In genomic region chr7:97731736-97732370, GRCh38 we compare ENCODE assay signal across 12 cellular contexts. TPM values are rescaled to one million over a fixed set of nuclear protein-coding genes. Genes with fewer than 3 reads are reported as not detected.
DNase-seq lines count a peak whose midpoint lies in the region; ATAC-seq and TF ChIP-seq lines count a peak whose summit lies in the region.
"Had no signal": no experiment of that assay in that cellular context is flagged by ENCODE, and none has a peak within 500 bp of the region (broad histone marks: within the 10 kb centered on the region; RNA-seq: fewer than 3 reads in every experiment).

Gene TAC1, plus strand, starts transcription at chr7:97732086. Its CDS starts 527 bp downstream, at chr7:97732613.

- H3K27ac Mint-ChIP-seq in T-cell: no peak within 1 kb of the TSS

- H3K4me1 ChIP-seq in osteoblast (ENCODE audit: insufficient read depth, low read length): no peaks in the 10 kb centered on the region

- CTCF ChIA-PET in T-cell (lab: Charles Lee): no interaction called here

- peaks cover 16 to 26% (median 17%) of the 10 kb centered on the region in 3 donors for H3K4me1 Mint-ChIP-seq in T-cell

- H3K4me2 ChIP-seq in osteoblast (ENCODE audit: insufficient read depth, low read length): peak within 1 kb of the TSS; percentile 53

- no peak within 1 kb of the TSS for H3K27ac ChIP-seq in osteoblast (ENCODE audit: low read depth, low read length)

- no peaks in the 10 kb centered on the region for H3K36me3 Mint-ChIP-seq in T-cell

- H3K4me3 Mint-ChIP-seq in T-cell: peak within 1 kb of the TSS in 2 of 3 donors; percentile 31 to 46

- H3K79me2 ChIP-seq in osteoblast (ENCODE audit: insufficient read depth, low read length): no peaks in the 10 kb centered on the region

- H2AFZ ChIP-seq in osteoblast (ENCODE audit: low read length): peak within 1 kb of the TSS; percentile 1

- no peaks in the 10 kb centered on the region for H3K9me3 ChIP-seq in osteoblast (ENCODE audit: low read depth, low read length)

- DNase-seq in COLO829 (ENCODE audit: low spot score) (peak; percentile 24), T-cell (no peak), fibroblast of the aortic adventitia (ENCODE audit: low read depth) (peak; percentile 33), osteoblast (ENCODE audit: insufficient read length, low spot score, missing footprints) (peak; percentile 82), C1 segment of cervical spinal cord (lab: John Stamatoyannopoulos, UW) (no peak), T1000 (lab: John Stamatoyannopoulos, UW) (no peak)
- DNase-seq: activated naive CD4-positive, alpha-beta T cell; GOT3; SIG-M5 had no signal

- H3K27me3 Mint-ChIP-seq in T-cell: peaks cover 57% of the 10 kb centered on the region in 2 donors

- H3K4me3 ChIP-seq in fibroblast of the aortic adventitia (ENCODE audit: low read depth, low read length) (peak within 1 kb of the TSS; percentile 49), osteoblast (ENCODE audit: insufficient read depth, low read length) (peak within 1 kb of the TSS; percentile 6)

- no peak for TF ChIP-seq CTCF in fibroblast of the aortic adventitia (IDR thresholded peaks at IDR 0.05; ENCODE audit: insufficient read depth, low read length)
- no peak for TF ChIP-seq CTCF in osteoblast (IDR thresholded peaks at IDR 0.05; ENCODE audit: extremely low read depth, low read depth, low read length)

- H3K27me3 ChIP-seq in osteoblast (ENCODE audit: insufficient read depth, low read length): peaks cover 29% of the 10 kb centered on the region

- ATAC-seq in T-cell (replicated peaks in 1 of 4) (peak in 1 of 4 experiments; percentile 24), GM21423 (IDR thresholded peaks at IDR 0.05; ENCODE audit: unreplicated experiment) (no peak), HG03280 (IDR thresholded peaks at IDR 0.05; ENCODE audit: unreplicated experiment) (no peak)

- no peaks in the 10 kb centered on the region for H4K20me1 ChIP-seq in osteoblast (ENCODE audit: insufficient read depth, low read length)

- no peaks in the 10 kb centered on the region for H3K9me3 Mint-ChIP-seq in T-cell

- POLR2A ChIA-PET in T-cell (lab: Charles Lee): no interaction called here

- no peaks in the 10 kb centered on the region for H3K36me3 ChIP-seq in osteoblast (ENCODE audit: insufficient read depth, low read length)

RNA-seq across cellular contexts. Expression of gene TAC1, which starts in this region (rescaled TPM):
- total RNA-seq in T-cell (not detected), fibroblast of the aortic adventitia (ENCODE audit: low replicate concordance) (not detected in 2 replicates), osteoblast (not detected in 2 replicates)
- total RNA-seq: LHCN-M2 had no signal

Comparison
In these comparisons a context has a peak if more than half of its experiments do, and no peak if none do; other contexts are left out.
1. Peak in DNase-seq and H3K4me3 ChIP-seq in fibroblast of the aortic adventitia; RNA of the gene not detected or under 1 TPM.
2. Peak in DNase-seq, H3K4me3 ChIP-seq and H3K4me2 ChIP-seq in osteoblast; RNA of the gene not detected or under 1 TPM.